1 cellular context compared by ENCODE assay signal in the genomic region with DNA sequence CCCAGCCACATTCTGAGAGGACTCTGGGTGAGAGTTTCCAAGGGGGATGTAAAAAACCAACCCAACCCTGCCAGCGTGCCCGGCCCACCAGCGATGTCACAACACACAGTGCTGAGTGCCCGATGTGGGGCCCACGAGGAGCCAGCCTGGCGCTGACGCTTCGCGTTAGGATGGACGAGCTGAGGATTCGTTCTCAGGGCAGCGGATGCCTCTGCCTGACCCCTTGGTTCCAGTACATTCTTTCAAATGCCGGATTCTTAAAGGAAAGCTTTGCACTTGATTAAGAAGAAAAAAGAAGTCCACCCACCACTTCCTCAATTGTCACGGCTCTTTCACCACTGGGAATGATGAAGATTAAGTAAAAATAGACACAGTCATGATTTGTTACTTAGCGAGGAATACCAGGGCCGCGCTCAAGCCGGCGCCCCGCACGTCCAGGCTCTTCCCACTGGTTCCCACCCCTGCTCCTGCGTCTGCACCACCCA.
TF ChIP-seq lines count a peak whose summit lies in the region.

No MANE protein-coding gene starts in this region.

TF ChIP-seq in IMR-90, 13 proteins besides CTCF, POLR2A, EP300 and RAD21 (continued from another document):
- TF ChIP-seq CEBPB (IDR thresholded peaks at IDR 0.05; ENCODE audit: low read depth, low read length) (no peak), CHD1 (IDR thresholded peaks at IDR 0.05; ENCODE audit: low read depth, low read length) (no peak), FOS (IDR thresholded peaks at IDR 0.05; ENCODE audit: low read depth, low read length) (no peak)
TF ChIP-seq in IMR-90: peak in this region for 0.
